ENCODE assay signal across 8 cellular contexts in the genomic region with DNA sequence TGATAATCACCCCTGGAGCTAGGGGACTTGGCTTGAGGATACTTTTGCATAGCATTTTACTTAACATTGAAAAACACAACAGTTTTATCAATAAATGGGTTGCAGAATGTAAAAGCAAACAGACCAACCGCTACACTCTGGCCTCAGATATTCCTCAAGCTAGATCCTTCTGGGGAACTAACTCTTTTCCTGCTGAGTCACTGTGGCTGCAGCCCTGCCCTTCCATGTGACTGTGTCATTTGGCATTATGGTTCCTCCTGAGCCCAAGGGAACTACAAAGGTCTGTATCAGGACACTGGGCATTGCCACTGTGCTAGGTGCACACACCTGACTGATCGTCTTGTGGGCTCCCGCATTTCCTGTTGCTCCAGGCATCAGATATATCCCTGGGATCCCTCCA. TPM values are rescaled to one million over a fixed set of nuclear protein-coding genes. Genes with fewer than 3 reads are reported as not detected.
A peak's percentile ranks its signal among the peaks of the same experiment; 100 is the strongest.
DNase-seq lines count a peak whose midpoint lies in the region; ATAC-seq, FAIRE-seq and TF ChIP-seq lines count a peak whose summit lies in the region.

No MANE protein-coding gene starts in this region.

- peak; percentile 53 for FAIRE-seq in H54 (lab: Jason Lieb, UNC)

- no peak overlapping the region for H3K27ac ChIP-seq in foreskin keratinocyte

- H3K4me1 ChIP-seq in foreskin keratinocyte, result no peaks in the 10 kb centered on the region

- no peak overlapping the region for H3K4me3 Mint-ChIP-seq in stimulated activated memory B cell treated with anti-CD40 and anti-IgM and Interleukin-4, amounts not matched to agents 10 μg/mL and 1 μg/mL and 100 μg/mL, for 72 hours

- ATAC-seq in foreskin keratinocyte (peak; percentile 58), HG03469 (IDR thresholded peaks at IDR 0.05; ENCODE audit: unreplicated experiment) (no peak)
- ATAC-seq in stimulated activated memory B cell treated with anti-CD40 and anti-IgM and Interleukin-4, amounts not matched to agents 10 μg/mL and 1 μg/mL and 100 μg/mL, for 72 hours, result no peak

- DNase-seq in H54 (ENCODE audit: insufficient read length, low spot score) (peak; percentile 21), SKM-1 treated with dmso at 0.1 percent for 144 hours (lab: John Stamatoyannopoulos, UW; ENCODE audit: unreplicated experiment) (peak; percentile 28), foreskin keratinocyte (peak in 1 of 2 donors; percentile 37), renal cortical epithelial cell (ENCODE audit: low read depth) (peak; percentile 65), NCI-H345 treated with DMSO at 0.1 percent for 48 hours (lab: John Stamatoyannopoulos, UW; ENCODE audit: unreplicated experiment) (no peak), cortex of kidney (lab: John Stamatoyannopoulos, UW) (no peak)

- TF ChIP-seq POLR2A in H54 (IDR thresholded peaks at IDR 0.05; ENCODE audit: low read depth, low read length), result no peak

- H3K27me3 ChIP-seq in foreskin keratinocyte, result no peaks in the 10 kb centered on the region

- no peaks in the 10 kb centered on the region for H3K36me3 Mint-ChIP-seq in stimulated activated memory B cell treated with anti-CD40 and anti-IgM and Interleukin-4, amounts not matched to agents 10 μg/mL and 1 μg/mL and 100 μg/mL, for 72 hours

- H3K27ac Mint-ChIP-seq in stimulated activated memory B cell treated with anti-CD40 and anti-IgM and Interleukin-4, amounts not matched to agents 10 μg/mL and 1 μg/mL and 100 μg/mL, for 72 hours, result no peak overlapping the region

- no peaks in the 10 kb centered on the region for H3K9me3 Mint-ChIP-seq in stimulated activated memory B cell treated with anti-CD40 and anti-IgM and Interleukin-4, amounts not matched to agents 10 μg/mL and 1 μg/mL and 100 μg/mL, for 72 hours

- TF ChIP-seq CTCF in foreskin keratinocyte (conservative IDR thresholded peaks at IDR 0.05), result no peak

- no peaks in the 10 kb centered on the region for H3K27me3 Mint-ChIP-seq in stimulated activated memory B cell treated with anti-CD40 and anti-IgM and Interleukin-4, amounts not matched to agents 10 μg/mL and 1 μg/mL and 100 μg/mL, for 72 hours

- peaks cover 11% of the 10 kb centered on the region for H3K4me1 Mint-ChIP-seq in stimulated activated memory B cell treated with anti-CD40 and anti-IgM and Interleukin-4, amounts not matched to agents 10 μg/mL and 1 μg/mL and 100 μg/mL, for 72 hours

RNA-seq across cellular contexts. Expression of gene TTC9, which starts 56.6 kb away (rescaled TPM):
- total RNA-seq in foreskin keratinocyte (0.28 and 0.95 TPM in 2 replicates), renal cortical epithelial cell (4.0 and 9.9 TPM in 2 replicates)
- polyA plus RNA-seq in foreskin keratinocyte, result 0.29 and 0.75 TPM in 2 replicates

Comparison
In these comparisons a context has a peak if more than half of its experiments do, and no peak if none do; other contexts are left out.
1. DNase-seq: peak in H54 (single experiment), SKM-1 treated with dmso at 0.1 percent for 144 hours (single experiment) and renal cortical epithelial cell (single experiment); none in NCI-H345 treated with DMSO at 0.1 percent for 48 hours (single experiment) and cortex of kidney (single experiment).